ENCODE assay signal across 12 cellular contexts in the genomic region with DNA sequence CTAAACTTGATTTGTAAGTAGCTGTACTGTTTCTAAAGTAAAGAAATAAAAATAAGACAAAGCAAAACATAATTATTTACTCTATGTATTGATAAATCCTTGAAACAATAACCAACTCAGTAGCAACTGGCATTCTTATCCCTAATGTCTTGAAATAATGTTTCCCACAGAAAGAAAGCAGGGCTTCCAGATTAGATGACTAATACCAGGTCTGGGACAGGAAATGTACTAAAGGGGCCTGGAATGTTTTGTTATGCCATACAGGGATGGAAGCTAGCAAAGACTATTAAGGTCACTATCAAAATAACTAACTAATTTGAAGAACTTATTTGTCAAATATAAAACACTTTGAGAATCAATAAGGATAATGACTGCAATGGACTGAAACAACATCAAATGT.
DNase-seq lines count a peak whose midpoint lies in the region.
"Had no signal": no experiment of that assay in that cellular context is flagged by ENCODE, and none has a peak within 500 bp of the region (broad histone marks: within the 10 kb centered on the region; RNA-seq: fewer than 3 reads in every experiment).

No MANE protein-coding gene starts in this region.

- H3K27me3 ChIP-seq in Karpas-422 (ENCODE audit: low read length), result no peaks in the 10 kb centered on the region
- H3K27me3 ChIP-seq: suprapubic skin had no signal

- H3K79me2 ChIP-seq in Karpas-422 (ENCODE audit: low read length), result no peaks in the 10 kb centered on the region; the same call in 1 of the 2 replicates

- H3K4me1 ChIP-seq in Karpas-422 (ENCODE audit: low read length), result no peaks in the 10 kb centered on the region
- H3K4me1 ChIP-seq: suprapubic skin had no signal

- H3K4me3 ChIP-seq in Karpas-422 (ENCODE audit: low read length), result no peak overlapping the region
- H3K4me3 ChIP-seq: A549, suprapubic skin had no signal

- H3K4me2 ChIP-seq in Karpas-422 (ENCODE audit: low read depth, low read length, poor library complexity, severe bottlenecking), result no peak overlapping the region
- H3K4me2 ChIP-seq: A549 had no signal

- DNase-seq in A172 (ENCODE audit: low spot score) (peak; percentile 79), HS-5 (ENCODE audit: low read depth) (peak; percentile 79), brain pericyte (ENCODE audit: low read depth, low spot score) (peak; percentile 29), hepatic stellate cell (ENCODE audit: low spot score) (peak; percentile 77), Karpas-422 (no peak), COR-L47 (lab: John Stamatoyannopoulos, UW) (no peak), NCI-H510A (lab: John Stamatoyannopoulos, UW) (no peak)
- DNase-seq in stimulated activated CD4-positive, alpha-beta T cell treated with anti-CD3 and anti-CD28 coated beads, Interleukin-2, amount 100 ng/mL, for 24 hours, result no peak
- DNase-seq: NCI-H1417 treated with DMSO at 0.1 percent for 48 hours, NCI-H69 had no signal

- H3K9me3 ChIP-seq in Karpas-422 (ENCODE audit: low read length), result no peaks in the 10 kb centered on the region
- H3K9me3 ChIP-seq: A549, suprapubic skin had no signal

- no peak overlapping the region for H3K27ac ChIP-seq in Karpas-422 (ENCODE audit: low read length)
- H3K27ac ChIP-seq: A549, suprapubic skin had no signal

- H2AFZ ChIP-seq in Karpas-422 (ENCODE audit: low read length), result no peak overlapping the region

- H3K9ac ChIP-seq in Karpas-422 (ENCODE audit: low read length), result no peak overlapping the region

- no peaks in the 10 kb centered on the region for H4K20me1 ChIP-seq in Karpas-422 (ENCODE audit: insufficient read depth, low read depth, low read length)

- no peaks in the 10 kb centered on the region for H3K9me2 ChIP-seq in Karpas-422 (replicated peaks; ENCODE audit: insufficient read depth, low read length)

- no peaks in the 10 kb centered on the region for H3K36me3 ChIP-seq in Karpas-422 (ENCODE audit: insufficient read depth, low read length)

Comparison
In these comparisons a context has a peak if more than half of its experiments do, and no peak if none do; other contexts are left out.
1. DNase-seq: peak in A172 (single experiment), HS-5 (single experiment), brain pericyte (single experiment) and hepatic stellate cell (single experiment); none in Karpas-422 (single experiment), stimulated activated CD4-positive, alpha-beta T cell treated with anti-CD3 and anti-CD28 coated beads, Interleukin-2, amount 100 ng/mL, for 24 hours (0 of 2), COR-L47 (single experiment) and NCI-H510A (single experiment).